22 cellular contexts compared by ENCODE assay signal in genomic region chr1:64087768-64088167, GRCh38.
DNase-seq lines count a peak whose midpoint lies in the region; ATAC-seq and TF ChIP-seq lines count a peak whose summit lies in the region.
"Had no signal": no experiment of that assay in that cellular context is flagged by ENCODE, and none has a peak within 500 bp of the region (broad histone marks: within the 10 kb centered on the region; RNA-seq: fewer than 3 reads in every experiment).

No MANE protein-coding gene starts in this region.

- ATAC-seq in natural killer cell treated with Interleukin-12 subunit alpha and Interleukin-12 subunit beta and Interleukin-15 and Interleukin-18, amount 100 ng/mL, for 72 hours = no peak
- no peak for ATAC-seq in GM18868 (IDR thresholded peaks at IDR 0.05; ENCODE audit: unreplicated experiment)
- ATAC-seq: activated T-helper 17 cell treated with anti-CD3 and anti-CD28 coated beads, Interleukin-2, amount 50 U/mL, for 72 hours; gastrocnemius medialis; right cardiac atrium; upper lobe of right lung had no signal

- peak overlapping the region in 1 of 2 experiments; percentile 12; a peak in 1 of 4 replicates for H3K27ac ChIP-seq in SK-N-SH (ENCODE audit: low read depth in 2 of 2, low read length in 1 of 2)
- no peak overlapping the region for H3K27ac ChIP-seq in fibroblast of lung (ENCODE audit: insufficient read depth, low read length)
- H3K27ac ChIP-seq: gastrocnemius medialis, SK-N-MC, upper lobe of right lung had no signal

- DNase-seq in GM03348 (ENCODE audit: low spot score) (peak; percentile 55), SK-N-SH (no peak), fibroblast of lung (ENCODE audit: low read depth in 2 of 2) (peak; percentile 86 to 92), skeletal muscle cell (ENCODE audit: low read depth) (peak; percentile 65), NCI-H1092 (lab: John Stamatoyannopoulos, UW) (no peak), nephron progenitor cell (no peak)
- DNase-seq in natural killer cell treated with Interleukin-12 subunit alpha and Interleukin-12 subunit beta and Interleukin-15 and Interleukin-18, amount 100 ng/mL, for 72 hours (ENCODE audit: low spot score) = no peak
- DNase-seq: activated CD4-positive, alpha-beta memory T cell treated with anti-CD3 and anti-CD28 coated beads for 36 hours; aorta; C1 segment of cervical spinal cord; DND-41; gastrocnemius medialis; immature natural killer cell; NCI-H1417; NCI-H345; right cardiac atrium; stimulated activated CD4-positive, alpha-beta T cell treated with anti-CD3 and anti-CD28 coated beads, Interleukin-4, amount 100 ng/mL, for 1 hour; upper lobe of right lung had no signal

- no peak overlapping the region for H3K9ac ChIP-seq in SK-N-SH
- H3K9ac ChIP-seq in fibroblast of lung (ENCODE audit: insufficient read depth, low read length) = no peak overlapping the region

- no peaks in the 10 kb centered on the region for H3K9me3 ChIP-seq in SK-N-SH
- no peaks in the 10 kb centered on the region for H3K9me3 ChIP-seq in fibroblast of lung (ENCODE audit: control insufficient read depth, insufficient read depth, low read depth, low read length)
- H3K9me3 ChIP-seq: gastrocnemius medialis, upper lobe of right lung had no signal

- POLR2A ChIA-PET in SK-N-SH (lab: Yijun Ruan, JAX) = no interaction called here

- no peak for TF ChIP-seq EP300 in SK-N-SH (IDR thresholded peaks at IDR 0.05; ENCODE audit: borderline replicate concordance in 1 of 2, low read depth in 1 of 2, low read length in 1 of 2)

- H3K4me1 ChIP-seq in SK-N-SH (ENCODE audit: control insufficient read depth in 1 of 2, insufficient read depth in 2 of 2, low read depth in 1 of 2, low read length in 1 of 2) (peaks cover 9 to 11% of the 10 kb centered on the region in 2 experiments; a peak in 3 of 4 replicates), fibroblast of lung (ENCODE audit: control insufficient read depth, extremely low read depth, insufficient read depth, low read length) (no peaks in the 10 kb centered on the region)
- H3K4me1 ChIP-seq: gastrocnemius medialis, upper lobe of right lung had no signal

- H3K36me3 Mint-ChIP-seq in natural killer cell treated with Interleukin-12 subunit alpha and Interleukin-12 subunit beta and Interleukin-15 and Interleukin-18, amount 100 ng/mL, for 72 hours = no peaks in the 10 kb centered on the region
- peaks cover 6% of the 10 kb centered on the region for H3K36me3 Mint-ChIP-seq in nephron progenitor cell (ENCODE audit: low read depth)
- H3K36me3 Mint-ChIP-seq: activated CD4-positive, alpha-beta memory T cell treated with anti-CD3 and anti-CD28 coated beads for 36 hours; immature natural killer cell; memory B cell had no signal

- H4K20me1 ChIP-seq in SK-N-SH (ENCODE audit: insufficient read depth) (no peaks in the 10 kb centered on the region), fibroblast of lung (ENCODE audit: control insufficient read depth, extremely low read depth, insufficient read depth, low read length) (no peaks in the 10 kb centered on the region)

- no peak overlapping the region for H3K27ac Mint-ChIP-seq in natural killer cell treated with Interleukin-12 subunit alpha and Interleukin-12 subunit beta and Interleukin-15 and Interleukin-18, amount 100 ng/mL, for 72 hours
- H3K27ac Mint-ChIP-seq in nephron progenitor cell = no peak overlapping the region
- H3K27ac Mint-ChIP-seq: activated CD4-positive, alpha-beta memory T cell treated with anti-CD3 and anti-CD28 coated beads for 36 hours; activated T-helper 17 cell treated with anti-CD3 and anti-CD28 coated beads, Interleukin-2, amount 50 U/mL, for 72 hours; immature natural killer cell; memory B cell had no signal

- CTCF ChIA-PET in SK-N-SH (lab: Yijun Ruan, JAX) = interaction anchor here (0.7 to 1.5 kb wide), 4 partner anchors 11 to 273 kb away, joined by 3 to 6 read pairs (median 3); no protein-coding TSS in a partner anchor

- no peaks in the 10 kb centered on the region for H3K9me2 ChIP-seq in SK-N-SH

- no peaks in the 10 kb centered on the region for H3K4me1 Mint-ChIP-seq in natural killer cell treated with Interleukin-12 subunit alpha and Interleukin-12 subunit beta and Interleukin-15 and Interleukin-18, amount 100 ng/mL, for 72 hours (ENCODE audit: low read depth in 2 of 2)
- peaks cover 23% of the 10 kb centered on the region for H3K4me1 Mint-ChIP-seq in nephron progenitor cell
- H3K4me1 Mint-ChIP-seq: activated T-helper 17 cell treated with anti-CD3 and anti-CD28 coated beads, Interleukin-2, amount 50 U/mL, for 72 hours; memory B cell had no signal

- H3F3A ChIP-seq in SK-N-SH (replicated peaks; ENCODE audit: insufficient read depth) = no peaks in the 10 kb centered on the region

- no peaks in the 10 kb centered on the region for H3K9me3 Mint-ChIP-seq in natural killer cell treated with Interleukin-12 subunit alpha and Interleukin-12 subunit beta and Interleukin-15 and Interleukin-18, amount 100 ng/mL, for 72 hours
- H3K9me3 Mint-ChIP-seq in nephron progenitor cell = peaks cover 7% of the 10 kb centered on the region
- H3K9me3 Mint-ChIP-seq: activated T-helper 17 cell treated with anti-CD3 and anti-CD28 coated beads, Interleukin-2, amount 50 U/mL, for 72 hours; immature natural killer cell had no signal

- no peak for TF ChIP-seq RAD21 in SK-N-SH (IDR thresholded peaks at IDR 0.05; ENCODE audit: low read length)

- no peak overlapping the region for H3K4me3 ChIP-seq in SK-N-SH (ENCODE audit: low read depth in 2 of 2, low read length in 1 of 2)
- no peak overlapping the region for H3K4me3 ChIP-seq in fibroblast of lung (replicated peaks in 1 of 4; ENCODE audit: control extremely low read depth in 1 of 4, insufficient read depth in 1 of 4, low read depth in 3 of 4, low read length in 4 of 4)
- no peak overlapping the region for H3K4me3 ChIP-seq in skeletal muscle cell (ENCODE audit: low read depth, low read length)
- H3K4me3 ChIP-seq: gastrocnemius medialis, SK-N-MC, upper lobe of right lung had no signal

- TF ChIP-seq CTCF in SK-N-SH (IDR thresholded peaks at IDR 0.05) = no peak
- no peak for TF ChIP-seq CTCF in fibroblast of lung (conservative IDR thresholded peaks at IDR 0.05 in 1 of 2, IDR thresholded peaks at IDR 0.05 in 1 of 2; ENCODE audit: low read depth in 1 of 2, low read length in 2 of 2)
- TF ChIP-seq CTCF in nephron progenitor cell (IDR thresholded peaks at IDR 0.05) = no peak

- H3K27me3 Mint-ChIP-seq in natural killer cell treated with Interleukin-12 subunit alpha and Interleukin-12 subunit beta and Interleukin-15 and Interleukin-18, amount 100 ng/mL, for 72 hours = peaks cover 2 to 6% of the 10 kb centered on the region in 2 donors
- H3K27me3 Mint-ChIP-seq in nephron progenitor cell (ENCODE audit: low read depth, poor library complexity) = no peaks in the 10 kb centered on the region
- H3K27me3 Mint-ChIP-seq: activated T-helper 17 cell treated with anti-CD3 and anti-CD28 coated beads, Interleukin-2, amount 50 U/mL, for 72 hours had no signal

- H3K27me3 ChIP-seq in SK-N-SH (ENCODE audit: insufficient read depth) (no peaks in the 10 kb centered on the region), fibroblast of lung (ENCODE audit: control insufficient read depth, insufficient read depth, low read length) (no peaks in the 10 kb centered on the region)
- H3K27me3 ChIP-seq: gastrocnemius medialis, upper lobe of right lung had no signal

- H3K79me2 ChIP-seq in SK-N-SH (ENCODE audit: insufficient read depth) (no peaks in the 10 kb centered on the region), fibroblast of lung (ENCODE audit: control insufficient read depth, insufficient read depth, low read length) (no peaks in the 10 kb centered on the region)

- H3K36me3 ChIP-seq in SK-N-SH (replicated peaks in 1 of 2; ENCODE audit: control insufficient read depth in 1 of 2, insufficient read depth in 2 of 2, low read length in 1 of 2) (no peaks in the 10 kb centered on the region), fibroblast of lung (ENCODE audit: control insufficient read depth, insufficient read depth, low read length) (no peaks in the 10 kb centered on the region)
- H3K36me3 ChIP-seq: gastrocnemius medialis, upper lobe of right lung had no signal

- H3K4me2 ChIP-seq in SK-N-SH = no peak overlapping the region
- no peak overlapping the region for H3K4me2 ChIP-seq in fibroblast of lung (ENCODE audit: extremely low read depth, insufficient read depth, low read length)

- H3K4me3 Mint-ChIP-seq in natural killer cell treated with Interleukin-12 subunit alpha and Interleukin-12 subunit beta and Interleukin-15 and Interleukin-18, amount 100 ng/mL, for 72 hours = no peak overlapping the region
- H3K4me3 Mint-ChIP-seq in nephron progenitor cell = no peak overlapping the region
- H3K4me3 Mint-ChIP-seq: activated CD4-positive, alpha-beta memory T cell treated with anti-CD3 and anti-CD28 coated beads for 36 hours; activated T-helper 17 cell treated with anti-CD3 and anti-CD28 coated beads, Interleukin-2, amount 50 U/mL, for 72 hours; immature natural killer cell; memory B cell had no signal

- WGBS in SK-N-SH (ENCODE audit: low lambda C conversion rate) = 60% methylated on average over 2 of the region's 2 CpGs

- H2AFZ ChIP-seq in SK-N-SH (ENCODE audit: low read depth) (no peak overlapping the region), fibroblast of lung (ENCODE audit: low read length) (no peak overlapping the region)

TF ChIP-seq in SK-N-SH, 30 proteins besides CTCF, POLR2A, EP300 and RAD21:
- TF ChIP-seq PBX3 (IDR thresholded peaks at IDR 0.05) (peak; percentile 23), TCF12 (IDR thresholded peaks at IDR 0.05) (peak; percentile 20; the same call in 1 of the 2 replicates), RXRA (IDR thresholded peaks at IDR 0.05; ENCODE audit: borderline replicate concordance, low read depth) (no peak), SIN3A (IDR thresholded peaks at IDR 0.05; ENCODE audit: borderline replicate concordance, low read depth, low read length) (no peak)

Comparison
In these comparisons a context has a peak if more than half of its experiments do, and no peak if none do; other contexts are left out.
1. DNase-seq: peak in GM03348 (single experiment), fibroblast of lung (2 of 2) and skeletal muscle cell (single experiment); none in SK-N-SH (single experiment), natural killer cell treated with Interleukin-12 subunit alpha and Interleukin-12 subunit beta and Interleukin-15 and Interleukin-18, amount 100 ng/mL, for 72 hours (single experiment), NCI-H1092 (single experiment) and nephron progenitor cell (single experiment).